13 cellular contexts compared by ENCODE assay signal in genomic region chr4:36281384-36282106, GRCh38. TPM values are rescaled to one million over a fixed set of nuclear protein-coding genes. Genes with fewer than 3 reads are reported as not detected.
A peak's percentile ranks its signal among the peaks of the same experiment; 100 is the strongest.
DNase-seq lines count a peak whose midpoint lies in the region; ATAC-seq, FAIRE-seq and TF ChIP-seq lines count a peak whose summit lies in the region.
"Had no signal": no experiment of that assay in that cellular context is flagged by ENCODE, and none has a peak within 500 bp of the region (broad histone marks: within the 10 kb centered on the region; RNA-seq: fewer than 3 reads in every experiment).

Gene DTHD1, plus strand, starts transcription at chr4:36281616. Its CDS starts 143 bp downstream, at chr4:36281759.

- H3K27ac Mint-ChIP-seq in CD8-positive, alpha-beta memory T cell = peak within 1 kb of the TSS; percentile 84 to 97 (median 95)
- H3K27ac Mint-ChIP-seq in stimulated activated naive B cell treated with anti-CD40 and anti-IgM and Interleukin-4, amounts not matched to agents 10 μg/mL and 1 μg/mL and 100 μg/mL, for 72 hours = no peak within 1 kb of the TSS
- H3K27ac Mint-ChIP-seq: dendritic cell treated with granulocyte-macrophage colony-stimulating factor and Interleukin-4, amounts not matched to agents 40 ng/mL and 50 ng/mL, for 4 days had no signal

- TF ChIP-seq CTCF in bronchial epithelial cell (IDR thresholded peaks at IDR 0.05; ENCODE audit: insufficient read depth, low read length, severe bottlenecking) = no peak
- no peak for TF ChIP-seq CTCF in parathyroid adenoma (IDR thresholded peaks at IDR 0.05)

- peaks cover 1 to 25% (median 19%) of the 10 kb centered on the region in 3 donors for H3K36me3 Mint-ChIP-seq in CD8-positive, alpha-beta memory T cell
- no peaks in the 10 kb centered on the region for H3K36me3 Mint-ChIP-seq in stimulated activated naive B cell treated with anti-CD40 and anti-IgM and Interleukin-4, amounts not matched to agents 10 μg/mL and 1 μg/mL and 100 μg/mL, for 72 hours

- H3K9me3 Mint-ChIP-seq in CD8-positive, alpha-beta memory T cell = no peaks in the 10 kb centered on the region
- H3K9me3 Mint-ChIP-seq in stimulated activated naive B cell treated with anti-CD40 and anti-IgM and Interleukin-4, amounts not matched to agents 10 μg/mL and 1 μg/mL and 100 μg/mL, for 72 hours = peaks cover 0 to 3% of the 10 kb centered on the region in 2 donors
- H3K9me3 Mint-ChIP-seq: dendritic cell treated with granulocyte-macrophage colony-stimulating factor and Interleukin-4, amounts not matched to agents 40 ng/mL and 50 ng/mL, for 4 days had no signal

- H3K4me3 ChIP-seq in CD8-positive, alpha-beta memory T cell (ENCODE audit: low read length) = peak within 1 kb of the TSS; percentile 44
- no peak within 1 kb of the TSS for H3K4me3 ChIP-seq in bronchial epithelial cell (ENCODE audit: low read depth, low read length)
- no peak within 1 kb of the TSS for H3K4me3 ChIP-seq in parathyroid adenoma (ENCODE audit: low read depth, low read length)
- H3K4me3 ChIP-seq: psoas muscle had no signal

- peak within 1 kb of the TSS; percentile 83 to 94 (median 88) for H3K4me3 Mint-ChIP-seq in CD8-positive, alpha-beta memory T cell
- H3K4me3 Mint-ChIP-seq in stimulated activated naive B cell treated with anti-CD40 and anti-IgM and Interleukin-4, amounts not matched to agents 10 μg/mL and 1 μg/mL and 100 μg/mL, for 72 hours = no peak within 1 kb of the TSS
- H3K4me3 Mint-ChIP-seq: dendritic cell treated with granulocyte-macrophage colony-stimulating factor and Interleukin-4, amounts not matched to agents 40 ng/mL and 50 ng/mL, for 4 days had no signal

- H3K36me3 ChIP-seq in CD8-positive, alpha-beta memory T cell (ENCODE audit: insufficient read depth, low read length) = no peaks in the 10 kb centered on the region
- no peaks in the 10 kb centered on the region for H3K36me3 ChIP-seq in KOPT-K1 (ENCODE audit: insufficient read depth, low read length)
- H3K36me3 ChIP-seq in bronchial epithelial cell (ENCODE audit: control insufficient read depth, insufficient read depth, low read length) = no peaks in the 10 kb centered on the region
- no peaks in the 10 kb centered on the region for H3K36me3 ChIP-seq in parathyroid adenoma (ENCODE audit: control insufficient read depth, insufficient read depth, low read length)

- no peaks in the 10 kb centered on the region for H3K79me2 ChIP-seq in parathyroid adenoma

- no peaks in the 10 kb centered on the region for H3K27me3 Mint-ChIP-seq in CD8-positive, alpha-beta memory T cell
- H3K27me3 Mint-ChIP-seq in stimulated activated naive B cell treated with anti-CD40 and anti-IgM and Interleukin-4, amounts not matched to agents 10 μg/mL and 1 μg/mL and 100 μg/mL, for 72 hours = no peaks in the 10 kb centered on the region
- H3K27me3 Mint-ChIP-seq: dendritic cell treated with granulocyte-macrophage colony-stimulating factor and Interleukin-4, amounts not matched to agents 40 ng/mL and 50 ng/mL, for 4 days had no signal

- no peak within 1 kb of the TSS for H3K4me2 ChIP-seq in parathyroid adenoma (ENCODE audit: low read length)

- POLR2A ChIA-PET in CD8-positive, alpha-beta memory T cell (lab: Charles Lee) = interaction anchor here (1.1 to 1.8 kb wide), 5 partner anchors 13 to 38 kb away, joined by 3 to 9 read pairs (median 3); partner anchors contain the start of gene ARAP2

- H3K4me1 ChIP-seq in CD8-positive, alpha-beta memory T cell (ENCODE audit: insufficient read depth, low read length) = peaks cover 35% of the 10 kb centered on the region
- no peaks in the 10 kb centered on the region for H3K4me1 ChIP-seq in parathyroid adenoma
- H3K4me1 ChIP-seq: psoas muscle had no signal

- H3K9ac ChIP-seq in parathyroid adenoma = no peak within 1 kb of the TSS

- CTCF ChIA-PET in CD8-positive, alpha-beta memory T cell (lab: Charles Lee) = interaction anchor here (1.5 to 2.7 kb wide), 2 partner anchors 27 to 38 kb away, joined by 5 to 9 read pairs; partner anchors contain the start of gene ARAP2

- ATAC-seq in GM21576 (IDR thresholded peaks at IDR 0.05; ENCODE audit: unreplicated experiment) (no peak), GM21367 (IDR thresholded peaks at IDR 0.05; ENCODE audit: unreplicated experiment) (no peak)
- no peak for ATAC-seq in stimulated activated naive B cell treated with anti-CD40 and anti-IgM and Interleukin-4, amounts not matched to agents 10 μg/mL and 1 μg/mL and 100 μg/mL, for 72 hours (replicated peaks)
- ATAC-seq: HCT116, psoas muscle had no signal

- H2AFZ ChIP-seq in parathyroid adenoma = peak within 1 kb of the TSS; percentile 46

- DNase-seq in CD8-positive, alpha-beta memory T cell = peak in 3 of 5 donors; percentile 7 to 69 (median 44)
- peak; percentile 94 for DNase-seq in bronchial epithelial cell (ENCODE audit: low read depth)
- DNase-seq in stimulated activated naive B cell treated with anti-CD40 and anti-IgM and Interleukin-4, amounts not matched to agents 10 μg/mL and 1 μg/mL and 100 μg/mL, for 72 hours = no peak
- DNase-seq: Kasumi-1, NCI-H2107, psoas muscle had no signal

- peaks cover 79 to 93% (median 89%) of the 10 kb centered on the region in 3 donors for H3K4me1 Mint-ChIP-seq in CD8-positive, alpha-beta memory T cell
- H3K4me1 Mint-ChIP-seq in stimulated activated naive B cell treated with anti-CD40 and anti-IgM and Interleukin-4, amounts not matched to agents 10 μg/mL and 1 μg/mL and 100 μg/mL, for 72 hours = peaks cover 14 to 44% of the 10 kb centered on the region in 2 donors

- H3K27me3 ChIP-seq in CD8-positive, alpha-beta memory T cell (ENCODE audit: insufficient read depth, low read length, poor library complexity, severe bottlenecking) = no peaks in the 10 kb centered on the region
- no peaks in the 10 kb centered on the region for H3K27me3 ChIP-seq in bronchial epithelial cell (ENCODE audit: control insufficient read depth, insufficient read depth, low read length)
- no peaks in the 10 kb centered on the region for H3K27me3 ChIP-seq in parathyroid adenoma (ENCODE audit: control insufficient read depth, insufficient read depth, low read length)

- H3K9me3 ChIP-seq in CD8-positive, alpha-beta memory T cell (ENCODE audit: low read length) = no peaks in the 10 kb centered on the region
- H3K9me3 ChIP-seq in KOPT-K1 (ENCODE audit: insufficient read depth, low read length, poor library complexity, severe bottlenecking) = no peaks in the 10 kb centered on the region
- H3K9me3 ChIP-seq in parathyroid adenoma (ENCODE audit: control insufficient read depth, low read length) = no peaks in the 10 kb centered on the region
- H3K9me3 ChIP-seq: psoas muscle had no signal

- peak; percentile 86 for FAIRE-seq in bronchial epithelial cell (lab: Jason Lieb, UNC)

- peak within 1 kb of the TSS; percentile 88 for H3K27ac ChIP-seq in CD8-positive, alpha-beta memory T cell (ENCODE audit: low read depth, low read length)
- peak within 1 kb of the TSS; percentile 27 for H3K27ac ChIP-seq in KOPT-K1 (ENCODE audit: low read depth, low read length, poor library complexity, severe bottlenecking)
- H3K27ac ChIP-seq in parathyroid adenoma = no peak within 1 kb of the TSS
- H3K27ac ChIP-seq: psoas muscle had no signal

RNA-seq across cellular contexts. Expression of gene DTHD1, which starts in this region (rescaled TPM):
- total RNA-seq in CD8-positive, alpha-beta memory T cell = 1 to 10 TPM; 3.3 to 3.5 TPM
- 5.9 TPM for polyA plus RNA-seq in CD8-positive, alpha-beta memory T cell
- under 0.01 TPM in 2 replicates for total RNA-seq in bronchial epithelial cell
- total RNA-seq: lung microvascular endothelial cell had no signal

Comparison
In these comparisons a context has a peak if more than half of its experiments do, and no peak if none do; other contexts are left out.
1. Peak in DNase-seq in bronchial epithelial cell; RNA of the gene not detected or under 1 TPM.
2. H3K4me3 Mint-ChIP-seq: peak in CD8-positive, alpha-beta memory T cell (7 of 7); none in stimulated activated naive B cell treated with anti-CD40 and anti-IgM and Interleukin-4, amounts not matched to agents 10 μg/mL and 1 μg/mL and 100 μg/mL, for 72 hours (0 of 2).